In the genomic region with DNA sequence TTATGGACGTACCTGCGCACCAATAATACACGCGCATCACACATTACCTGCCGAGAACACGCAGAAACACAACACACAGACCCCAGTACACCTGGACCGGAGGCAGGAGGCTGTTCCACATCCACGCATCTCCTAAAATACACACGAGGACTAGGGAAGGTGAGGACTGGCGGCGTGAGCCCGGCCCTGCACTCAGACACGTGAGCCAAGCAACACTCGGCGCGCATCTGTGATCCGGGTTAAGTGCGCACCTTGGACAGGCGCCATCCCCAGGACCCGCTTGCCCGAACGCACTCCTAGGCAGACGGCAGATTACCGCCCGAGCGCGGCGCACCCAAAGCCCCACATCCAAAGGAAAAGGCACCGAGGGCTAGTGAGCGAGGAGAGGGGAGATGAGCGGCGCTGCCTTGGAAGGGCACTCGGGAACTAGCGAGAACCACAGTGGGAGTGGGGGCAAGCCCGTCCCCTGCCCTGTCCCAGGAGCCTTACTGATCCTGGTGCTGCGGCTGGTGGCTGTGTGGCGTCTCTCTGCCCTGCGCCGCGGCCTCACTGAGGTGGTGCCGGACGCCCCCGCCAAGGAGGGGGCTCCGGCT, we compare ENCODE assay signal across 9 cellular contexts. TPM values are rescaled to one million over a fixed set of nuclear protein-coding genes. Genes with fewer than 3 reads are reported as not detected.
DNase-seq lines count a peak whose midpoint lies in the region; ATAC-seq and TF ChIP-seq lines count a peak whose summit lies in the region.
"Had no signal": no experiment of that assay in that cellular context is flagged by ENCODE, and none has a peak within 500 bp of the region (broad histone marks: within the 10 kb centered on the region; RNA-seq: fewer than 3 reads in every experiment).

No MANE protein-coding gene starts in this region.

- peaks cover 3% of the 10 kb centered on the region for H3K36me3 Mint-ChIP-seq in activated naive CD8-positive, alpha-beta T cell treated with anti-CD3 and anti-CD28 coated beads, Interleukin-2, amount 50 U/mL, for 24 hours (ENCODE audit: low read depth)

- peaks cover 40% of the 10 kb centered on the region for H3K27me3 Mint-ChIP-seq in activated naive CD8-positive, alpha-beta T cell treated with anti-CD3 and anti-CD28 coated beads, Interleukin-2, amount 50 U/mL, for 24 hours

- no peaks in the 10 kb centered on the region for H3K36me3 ChIP-seq in hepatocyte (replicated peaks; ENCODE audit: insufficient read depth, low read depth)
- H3K36me3 ChIP-seq in rectal smooth muscle tissue (ENCODE audit: control insufficient read depth, insufficient read depth, low read length): no peaks in the 10 kb centered on the region

- H3K4me1 Mint-ChIP-seq in activated naive CD8-positive, alpha-beta T cell treated with anti-CD3 and anti-CD28 coated beads, Interleukin-2, amount 50 U/mL, for 24 hours: peaks cover 18% of the 10 kb centered on the region

- H3K79me2 ChIP-seq in hepatocyte: no peaks in the 10 kb centered on the region

- no peak for TF ChIP-seq CTCF in hepatocyte (IDR thresholded peaks at IDR 0.05; ENCODE audit: poor library complexity)

- 10% methylated on average over 41 of the region's 44 CpGs for WGBS in hepatocyte (ENCODE audit: low lambda C conversion rate, missing lambda C conversion rate)

- peak overlapping the region; percentile 73 for H2AFZ ChIP-seq in hepatocyte

- H3K4me1 ChIP-seq in hepatocyte (ENCODE audit: insufficient read depth) (no peaks in the 10 kb centered on the region), rectal smooth muscle tissue (ENCODE audit: control insufficient read depth, insufficient read depth, low read length) (peaks cover 2% of the 10 kb centered on the region)

- H3K27me3 ChIP-seq in hepatocyte (peaks cover 30% of the 10 kb centered on the region), rectal smooth muscle tissue (ENCODE audit: control insufficient read depth, insufficient read depth, low read length) (no peaks in the 10 kb centered on the region)

- no peaks in the 10 kb centered on the region for H3K9me3 Mint-ChIP-seq in activated naive CD8-positive, alpha-beta T cell treated with anti-CD3 and anti-CD28 coated beads, Interleukin-2, amount 50 U/mL, for 24 hours

- peak; percentile 16 for ATAC-seq in GM21737 (IDR thresholded peaks at IDR 0.05; ENCODE audit: unreplicated experiment)
- peak; percentile 36 for ATAC-seq in activated naive CD8-positive, alpha-beta T cell treated with anti-CD3 and anti-CD28 coated beads, Interleukin-2, amount 50 U/mL, for 24 hours

- H3K27ac Mint-ChIP-seq in activated naive CD8-positive, alpha-beta T cell treated with anti-CD3 and anti-CD28 coated beads, Interleukin-2, amount 50 U/mL, for 24 hours: peak overlapping the region; percentile 60

- H3K4me2 ChIP-seq in hepatocyte: peak overlapping the region; percentile 95

- no peaks in the 10 kb centered on the region for H3K9me3 ChIP-seq in hepatocyte (ENCODE audit: low read depth)

- no peaks in the 10 kb centered on the region for H4K20me1 ChIP-seq in hepatocyte (ENCODE audit: insufficient read depth, poor library complexity, severe bottlenecking)

- peak overlapping the region; percentile 17 for H3K9ac ChIP-seq in rectal smooth muscle tissue (ENCODE audit: low read length)

- H3K4me3 ChIP-seq in hepatocyte (peak overlapping the region; percentile 42), rectal smooth muscle tissue (ENCODE audit: low read length) (peak overlapping the region; percentile 64)

- peak; percentile 17 for DNase-seq in EL
- peak; percentile 71 for DNase-seq in NCI-H2171 treated with DMSO at 0.1 percent for 48 hours (lab: John Stamatoyannopoulos, UW)
- DNase-seq in activated naive CD8-positive, alpha-beta T cell treated with anti-CD3 and anti-CD28 coated beads, Interleukin-2, amount 50 U/mL, for 24 hours: peak; percentile 33
- peak; percentile 74 for DNase-seq in hepatocyte (ENCODE audit: low spot score)
- DNase-seq in A172 (ENCODE audit: low spot score): no peak
- DNase-seq in OCI-M2 (lab: John Stamatoyannopoulos, UW; ENCODE audit: unreplicated experiment): no peak

- peak overlapping the region; percentile 78 for H3K4me3 Mint-ChIP-seq in activated naive CD8-positive, alpha-beta T cell treated with anti-CD3 and anti-CD28 coated beads, Interleukin-2, amount 50 U/mL, for 24 hours

- H3K27ac ChIP-seq in hepatocyte (no peak overlapping the region), rectal smooth muscle tissue (ENCODE audit: low read depth, low read length) (no peak overlapping the region)

- no peaks in the 10 kb centered on the region for H3K9me2 ChIP-seq in hepatocyte (replicated peaks; ENCODE audit: insufficient read depth)

RNA-seq across cellular contexts. Expression of a gene that starts 0.4 kb away (rescaled TPM):
- 6.1 and 6.4 TPM in 2 replicates for total RNA-seq in hepatocyte
- 3.3 and 3.5 TPM in 2 replicates for polyA plus RNA-seq in hepatocyte
- total RNA-seq in A172 (2014; rRNA removed; shearing (Covaris generic)): 2.4 TPM in 1 of 2 replicates, not detected in the other

RNA-seq across cellular contexts. Expression of a gene that starts 19.2 kb away (rescaled TPM):
- total RNA-seq in hepatocyte: 2.5 and 3.4 TPM in 2 replicates
- 3.2 TPM in 2 replicates for polyA plus RNA-seq in hepatocyte
- 1.5 and 2.2 TPM in 2 replicates for total RNA-seq in A172 (2014; rRNA removed; shearing (Covaris generic))

RNA-seq across cellular contexts. Expression of a gene that starts 33.1 kb away (rescaled TPM):
- 0.08 TPM in 1 of 2 replicates, not detected in the other for total RNA-seq in hepatocyte
- 0.30 TPM in 1 of 2 replicates, not detected in the other for polyA plus RNA-seq in hepatocyte
- not detected in 2 replicates for total RNA-seq in A172 (2014; rRNA removed; shearing (Covaris generic))
- total RNA-seq: T-helper 2 cell treated with Interferon-gamma antibody and Interleukin-4, amounts not matched to agents 100 ng/mL and 5 ng/mL, for 36 hours had no signal

RNA-seq across cellular contexts. Expression of a gene that starts 34.1 kb away (rescaled TPM):
- 14.6 and 15.2 TPM in 2 replicates for total RNA-seq in hepatocyte
- 15.9 and 18.8 TPM in 2 replicates for polyA plus RNA-seq in hepatocyte
- total RNA-seq in A172 (2014; rRNA removed; shearing (Covaris generic)): 7.4 and 11.1 TPM in 2 replicates

RNA-seq across cellular contexts. Expression of a gene that starts 38.3 kb away (rescaled TPM):
- 7.9 and 9.6 TPM in 2 replicates for total RNA-seq in hepatocyte
- polyA plus RNA-seq in hepatocyte: 12.4 and 13.0 TPM in 2 replicates
- 13.8 and 18.3 TPM in 2 replicates for total RNA-seq in A172 (2014; rRNA removed; shearing (Covaris generic))

Comparison
In these comparisons a context has a peak if more than half of its experiments do, and no peak if none do; other contexts are left out.
1. DNase-seq: peak in EL (single experiment), NCI-H2171 treated with DMSO at 0.1 percent for 48 hours (single experiment), activated naive CD8-positive, alpha-beta T cell treated with anti-CD3 and anti-CD28 coated beads, Interleukin-2, amount 50 U/mL, for 24 hours (single experiment) and hepatocyte (single experiment); none in A172 (single experiment) and OCI-M2 (single experiment).